In the genomic region with DNA sequence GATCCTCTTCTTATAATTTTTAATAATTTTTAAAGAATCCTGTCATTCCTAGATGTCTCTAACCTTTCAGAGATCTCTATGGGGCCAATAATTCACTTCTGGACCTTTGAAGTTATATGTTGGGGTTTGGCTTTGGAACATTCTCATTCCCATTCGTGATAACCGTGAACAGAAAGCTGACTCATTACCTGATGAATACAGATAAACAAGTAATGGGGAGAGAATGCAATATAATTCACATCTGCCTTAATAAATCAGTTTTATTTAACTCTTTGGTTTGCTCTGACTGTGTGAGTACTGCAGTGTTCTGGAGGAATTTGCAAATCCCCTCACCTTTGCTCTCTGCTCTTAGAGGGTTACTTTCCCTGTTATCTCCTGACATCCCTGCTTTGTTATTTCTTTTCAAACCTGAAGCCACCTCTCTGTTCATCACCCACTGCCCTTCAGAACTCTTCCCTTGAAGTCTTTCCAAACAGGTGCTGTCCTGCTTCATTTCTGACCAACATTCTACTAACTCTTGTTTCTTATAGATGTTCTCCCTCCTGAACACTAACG, we compare ENCODE assay signal across 16 cellular contexts.
DNase-seq lines count a peak whose midpoint lies in the region; ATAC-seq, FAIRE-seq and TF ChIP-seq lines count a peak whose summit lies in the region.
"Had no signal": no experiment of that assay in that cellular context is flagged by ENCODE, and none has a peak within 500 bp of the region (broad histone marks: within the 10 kb centered on the region; RNA-seq: fewer than 3 reads in every experiment).

No MANE protein-coding gene starts in this region.

- H3K4me2 ChIP-seq in GM23338: no peak overlapping the region

- no peaks in the 10 kb centered on the region for H4K20me1 ChIP-seq in GM23338 (replicated peaks; ENCODE audit: insufficient read depth)

- H2AFZ ChIP-seq in GM23338: no peak overlapping the region

- intact Hi-C loops in right cardiac atrium (cut with DNase I) (no loop called here), colonic mucosa (cut with DNase I) (no loop called here)

- H3F3A ChIP-seq in GM23338 (replicated peaks; ENCODE audit: low read depth): no peaks in the 10 kb centered on the region

- ATAC-seq in GM23338 (peak; percentile 29; the same call in 1 of the 3 replicates), right cardiac atrium (no peak)
- ATAC-seq: left ventricle myocardium superior had no signal

- H3K36me3 Mint-ChIP-seq in GM23338 (ENCODE audit: low read depth): peaks cover 12% of the 10 kb centered on the region; the same call in 2 of the 3 replicates
- H3K36me3 Mint-ChIP-seq: brain had no signal

- H3K4me3 ChIP-seq in GM23338 (no peak overlapping the region), right cardiac atrium (ENCODE audit: low read length) (no peak overlapping the region), colonic mucosa (no peak overlapping the region)
- H3K4me3 ChIP-seq: stomach had no signal

- FAIRE-seq in A204.1 (lab: Jason Lieb, UNC) (peak; percentile 56), TTC549 (lab: Jason Lieb, UNC) (peak; percentile 90)

- no peak overlapping the region for H3K9ac ChIP-seq in colonic mucosa (ENCODE audit: low read depth in 2 of 2, low read length in 2 of 2)

- H3K9me3 ChIP-seq in right cardiac atrium (ENCODE audit: control insufficient read depth, low read length) (no peaks in the 10 kb centered on the region), colonic mucosa (no peaks in the 10 kb centered on the region)
- H3K9me3 ChIP-seq: stomach had no signal

- TF ChIP-seq CTCF in GM23338 (conservative IDR thresholded peaks at IDR 0.05; ENCODE audit: low read depth in 2 of 2) (no peak), colonic mucosa (IDR thresholded peaks at IDR 0.05) (no peak)

- peaks cover 5% of the 10 kb centered on the region; the same call in 2 of the 3 replicates for H3K9me3 Mint-ChIP-seq in GM23338
- H3K9me3 Mint-ChIP-seq: activated CD4-positive, alpha-beta memory T cell treated with anti-CD3 and anti-CD28 coated beads, Interleukin-2, amount 10 ng/mL, durations not matched to agents 7 days and 5 days; activated T-helper 17 cell treated with anti-CD3 and anti-CD28 coated beads, Interleukin-2, amount 50 U/mL, for 72 hours; brain had no signal

- no peak overlapping the region for H3K4me3 Mint-ChIP-seq in GM23338
- H3K4me3 Mint-ChIP-seq: activated CD4-positive, alpha-beta memory T cell treated with anti-CD3 and anti-CD28 coated beads, Interleukin-2, amount 10 ng/mL, durations not matched to agents 7 days and 5 days; brain had no signal

- H3K9me2 ChIP-seq in GM23338 (ENCODE audit: insufficient read depth): no peaks in the 10 kb centered on the region; the same call in 1 of the 2 replicates

- H3K36me3 ChIP-seq in GM23338 (ENCODE audit: insufficient read depth): no peaks in the 10 kb centered on the region
- H3K36me3 ChIP-seq in colonic mucosa: no peaks in the 10 kb centered on the region
- H3K36me3 ChIP-seq: stomach had no signal

- peaks cover 46% of the 10 kb centered on the region for H3K4me1 Mint-ChIP-seq in GM23338

- H3K27me3 Mint-ChIP-seq in GM23338 (ENCODE audit: insufficient read depth, low read depth, poor library complexity): peaks cover 1% of the 10 kb centered on the region

- H3K27ac ChIP-seq in GM23338 (ENCODE audit: low read depth) (no peak overlapping the region), right cardiac atrium (ENCODE audit: low read length) (no peak overlapping the region), colonic mucosa (no peak overlapping the region)
- H3K27ac ChIP-seq: stomach had no signal

- H3K27ac Mint-ChIP-seq in GM23338: 0 out of 2 replicates have a peak overlapping the region, but pooled peaks have one; percentile 5
- H3K27ac Mint-ChIP-seq: activated CD4-positive, alpha-beta memory T cell treated with anti-CD3 and anti-CD28 coated beads, Interleukin-2, amount 10 ng/mL, durations not matched to agents 7 days and 5 days; brain had no signal

- no peaks in the 10 kb centered on the region for H3K79me2 ChIP-seq in GM23338 (replicated peaks; ENCODE audit: insufficient read depth)

- peaks cover 14% of the 10 kb centered on the region; the same call in 1 of the 2 replicates for H3K4me1 ChIP-seq in GM23338 (ENCODE audit: insufficient read depth)
- peaks cover 7% of the 10 kb centered on the region for H3K4me1 ChIP-seq in right cardiac atrium (ENCODE audit: control insufficient read depth, insufficient read depth, low read length)
- peaks cover 7% of the 10 kb centered on the region for H3K4me1 ChIP-seq in colonic mucosa

- H3K27me3 ChIP-seq in GM23338 (ENCODE audit: insufficient read depth) (no peaks in the 10 kb centered on the region), right cardiac atrium (ENCODE audit: control insufficient read depth, insufficient read depth) (no peaks in the 10 kb centered on the region), colonic mucosa (no peaks in the 10 kb centered on the region)
- H3K27me3 ChIP-seq: stomach had no signal

- DNase-seq in GM23338 (ENCODE audit: low spot score) (no peak), iris pigment epithelial cell (ENCODE audit: low read depth) (peak; percentile 62), right cardiac atrium (no peak), NCI-H1694 treated with DMSO at 0.1 percent for 48 hours (lab: John Stamatoyannopoulos, UW) (no peak), colonic mucosa (no peak), NCI-H1092 treated with DMSO at 0.1 percent for 48 hours (lab: John Stamatoyannopoulos, UW) (no peak)
- DNase-seq: activated CD4-positive, alpha-beta memory T cell treated with anti-CD3 and anti-CD28 coated beads, Interleukin-2, amount 10 ng/mL, durations not matched to agents 7 days and 5 days; left ventricle myocardium superior; NCI-H187; posterior cingulate gyrus; stimulated activated CD4-positive, alpha-beta T cell treated with anti-CD3 and anti-CD28 coated beads, Interleukin-15, amount 100 ng/mL, for 24 hours; stomach had no signal

- 41% methylated on average over 3 of the region's 3 CpGs for WGBS in right cardiac atrium

TF ChIP-seq in GM23338, 12 proteins besides CTCF, POLR2A, EP300 and RAD21 (continues in another document):
- TF ChIP-seq, protein P1, sequence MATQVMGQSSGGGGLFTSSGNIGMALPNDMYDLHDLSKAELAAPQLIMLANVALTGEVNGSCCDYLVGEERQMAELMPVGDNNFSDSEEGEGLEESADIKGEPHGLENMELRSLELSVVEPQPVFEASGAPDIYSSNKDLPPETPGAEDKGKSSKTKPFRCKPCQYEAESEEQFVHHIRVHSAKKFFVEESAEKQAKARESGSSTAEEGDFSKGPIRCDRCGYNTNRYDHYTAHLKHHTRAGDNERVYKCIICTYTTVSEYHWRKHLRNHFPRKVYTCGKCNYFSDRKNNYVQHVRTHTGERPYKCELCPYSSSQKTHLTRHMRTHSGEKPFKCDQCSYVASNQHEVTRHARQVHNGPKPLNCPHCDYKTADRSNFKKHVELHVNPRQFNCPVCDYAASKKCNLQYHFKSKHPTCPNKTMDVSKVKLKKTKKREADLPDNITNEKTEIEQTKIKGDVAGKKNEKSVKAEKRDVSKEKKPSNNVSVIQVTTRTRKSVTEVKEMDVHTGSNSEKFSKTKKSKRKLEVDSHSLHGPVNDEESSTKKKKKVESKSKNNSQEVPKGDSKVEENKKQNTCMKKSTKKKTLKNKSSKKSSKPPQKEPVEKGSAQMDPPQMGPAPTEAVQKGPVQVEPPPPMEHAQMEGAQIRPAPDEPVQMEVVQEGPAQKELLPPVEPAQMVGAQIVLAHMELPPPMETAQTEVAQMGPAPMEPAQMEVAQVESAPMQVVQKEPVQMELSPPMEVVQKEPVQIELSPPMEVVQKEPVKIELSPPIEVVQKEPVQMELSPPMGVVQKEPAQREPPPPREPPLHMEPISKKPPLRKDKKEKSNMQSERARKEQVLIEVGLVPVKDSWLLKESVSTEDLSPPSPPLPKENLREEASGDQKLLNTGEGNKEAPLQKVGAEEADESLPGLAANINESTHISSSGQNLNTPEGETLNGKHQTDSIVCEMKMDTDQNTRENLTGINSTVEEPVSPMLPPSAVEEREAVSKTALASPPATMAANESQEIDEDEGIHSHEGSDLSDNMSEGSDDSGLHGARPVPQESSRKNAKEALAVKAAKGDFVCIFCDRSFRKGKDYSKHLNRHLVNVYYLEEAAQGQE (IDR thresholded peaks at IDR 0.05; ENCODE audit: unreplicated experiment): no peak
- no peak for TF ChIP-seq EZH2 (IDR thresholded peaks at IDR 0.05; ENCODE audit: low read depth, unreplicated experiment)
- TF ChIP-seq POLR2AphosphoS5 (IDR thresholded peaks at IDR 0.05; ENCODE audit: low read depth): no peak
- TF ChIP-seq CREB1 (CRISPR knock-in tag; IDR thresholded peaks at IDR 0.05; ENCODE audit: low read depth): no peak
- no peak for TF ChIP-seq JUNB (IDR thresholded peaks at IDR 0.05; ENCODE audit: unreplicated experiment)
- no peak for TF ChIP-seq STAT1 (IDR thresholded peaks at IDR 0.05; ENCODE audit: unreplicated experiment)
